28 cellular contexts compared by ENCODE assay signal in the genomic region with DNA sequence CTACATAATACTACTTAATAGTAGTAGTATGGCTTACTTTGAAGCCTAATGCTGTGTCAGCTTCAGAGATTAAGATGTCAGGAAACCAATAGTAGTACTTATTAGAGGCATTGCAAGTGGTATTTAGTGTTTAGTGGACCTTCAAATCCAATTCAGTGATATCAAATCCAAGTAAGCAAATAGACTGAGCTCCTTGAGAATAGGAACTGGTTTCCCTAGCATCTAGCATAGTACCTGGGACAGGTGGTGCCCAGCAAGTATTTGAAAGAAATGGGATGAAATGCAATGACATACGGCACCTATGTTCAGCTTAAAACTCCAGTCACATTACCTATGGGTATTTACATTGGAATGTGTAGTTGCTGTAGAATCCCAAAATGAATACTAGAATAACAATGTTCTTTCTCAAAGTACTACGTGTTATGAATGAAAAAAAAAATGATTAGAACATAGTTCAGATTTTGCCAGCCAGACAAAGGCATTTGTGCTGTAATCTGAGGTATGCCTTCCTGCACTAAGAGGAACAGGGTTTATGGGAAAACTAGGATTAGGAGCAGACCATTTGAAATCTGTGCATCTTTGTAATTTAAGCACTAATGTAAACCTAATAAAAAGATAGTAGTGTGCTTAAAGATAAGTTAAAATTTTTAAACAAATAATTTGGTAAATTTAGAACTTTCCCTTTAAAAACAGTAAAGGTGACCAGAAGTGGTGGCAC. TPM values are rescaled to one million over a fixed set of nuclear protein-coding genes. Genes with fewer than 3 reads are reported as not detected.
DNase-seq lines count a peak whose midpoint lies in the region; ATAC-seq, FAIRE-seq and TF ChIP-seq lines count a peak whose summit lies in the region.
"Had no signal": no experiment of that assay in that cellular context is flagged by ENCODE, and none has a peak within 500 bp of the region (broad histone marks: within the 10 kb centered on the region; RNA-seq: fewer than 3 reads in every experiment).

No MANE protein-coding gene starts in this region.

- no peak for TF ChIP-seq POLR2A in H54 (IDR thresholded peaks at IDR 0.05; ENCODE audit: low read depth, low read length)

- no peak for ATAC-seq in CD4-positive, alpha-beta T cell (ENCODE audit: poor library complexity)
- no peak for ATAC-seq in T-helper 17 cell
- peak; percentile 57 for ATAC-seq in left lung
- no peak for ATAC-seq in GM21515 (IDR thresholded peaks at IDR 0.05; ENCODE audit: unreplicated experiment)
- ATAC-seq: activated T-helper 17 cell treated with anti-CD3 and anti-CD28 coated beads, Interleukin-2, amount 50 U/mL, for 72 hours; left ventricle myocardium superior; Right ventricle myocardium inferior; stimulated activated naive CD8-positive, alpha-beta T cell treated with anti-CD3 and anti-CD28 coated beads, Interleukin-15, amount 100 ng/mL, for 72 hours had no signal

- CTCF ChIA-PET in CD4-positive, alpha-beta T cell (lab: Charles Lee), result interaction anchor here (1.3 kb wide), 1 partner anchor 11 kb away, joined by 4 read pairs; no protein-coding TSS in a partner anchor

- H3K36me3 Mint-ChIP-seq in CD4-positive, alpha-beta T cell (ENCODE audit: low read depth), result peaks cover 31% of the 10 kb centered on the region
- no peaks in the 10 kb centered on the region for H3K36me3 Mint-ChIP-seq in T-helper 17 cell (ENCODE audit: low read depth)

- no peak overlapping the region for H3K4me3 ChIP-seq in left lung
- H3K4me3 ChIP-seq: right lobe of liver, tibial nerve had no signal

- POLR2A ChIA-PET in CD4-positive, alpha-beta T cell (lab: Charles Lee), result interaction anchor here (1.2 kb wide), 1 partner anchor 16 kb away, joined by 4 read pairs; no protein-coding TSS in a partner anchor

- no peak for DNase-seq in CD4-positive, alpha-beta T cell
- no peak for DNase-seq in H54 (ENCODE audit: insufficient read length, low spot score)
- no peak for DNase-seq in T-helper 17 cell
- DNase-seq in left lung, result no peak
- no peak for DNase-seq in glomerular visceral epithelial cell (ENCODE audit: extremely low spot score)
- DNase-seq in 8988T, result no peak
- DNase-seq in NCI-H1436 (lab: John Stamatoyannopoulos, UW), result no peak
- DNase-seq: activated CD4-positive, alpha-beta memory T cell treated with anti-CD3 and anti-CD28 coated beads for 36 hours; activated CD8-positive, alpha-beta memory T cell treated with anti-CD3 and anti-CD28 coated beads, Interleukin-2, amount 50 U/mL, for 48 hours; activated naive CD8-positive, alpha-beta T cell treated with anti-CD3 and anti-CD28 coated beads for 36 hours; CD4-positive, alpha-beta memory T cell; effector CD4-positive, alpha-beta T cell; GOT3; left ventricle myocardium superior; midbrain; NCI-H187; NCI-H226; NCI-H774; posterior cingulate gyrus; right lobe of liver; stimulated activated CD4-positive, alpha-beta T cell treated with anti-CD3 and anti-CD28 coated beads, Interleukin-15, amount 100 ng/mL, for 24 hours; stimulated activated naive CD8-positive, alpha-beta T cell treated with anti-CD3 and anti-CD28 coated beads, Interleukin-15, amount 100 ng/mL, for 72 hours had no signal

- peaks cover 0 to 11% of the 10 kb centered on the region in 2 donors for H3K36me3 ChIP-seq in left lung

- H3K27ac Mint-ChIP-seq in CD4-positive, alpha-beta T cell, result peak overlapping the region; percentile 9
- H3K27ac Mint-ChIP-seq in T-helper 17 cell, result peak overlapping the region; percentile 89
- H3K27ac Mint-ChIP-seq: activated CD4-positive, alpha-beta memory T cell treated with anti-CD3 and anti-CD28 coated beads for 36 hours; activated naive CD8-positive, alpha-beta T cell treated with anti-CD3 and anti-CD28 coated beads for 36 hours; nephron; stimulated activated naive CD8-positive, alpha-beta T cell treated with anti-CD3 and anti-CD28 coated beads, Interleukin-15, amount 100 ng/mL, for 72 hours had no signal

- no peaks in the 10 kb centered on the region for H3K9me3 Mint-ChIP-seq in CD4-positive, alpha-beta T cell
- H3K9me3 Mint-ChIP-seq: activated CD4-positive, alpha-beta memory T cell treated with anti-CD3 and anti-CD28 coated beads for 36 hours; activated naive CD8-positive, alpha-beta T cell treated with anti-CD3 and anti-CD28 coated beads for 36 hours; activated T-helper 17 cell treated with anti-CD3 and anti-CD28 coated beads, Interleukin-2, amount 50 U/mL, for 72 hours; CD4-positive, alpha-beta memory T cell; nephron; stimulated activated naive CD8-positive, alpha-beta T cell treated with anti-CD3 and anti-CD28 coated beads, Interleukin-15, amount 100 ng/mL, for 72 hours had no signal

- H3K4me1 Mint-ChIP-seq in CD4-positive, alpha-beta T cell (ENCODE audit: low read depth), result peaks cover 81% of the 10 kb centered on the region
- peaks cover 53% of the 10 kb centered on the region for H3K4me1 Mint-ChIP-seq in T-helper 17 cell

- no peaks in the 10 kb centered on the region for H3K9me3 ChIP-seq in CD4-positive, alpha-beta T cell (ENCODE audit: control insufficient read depth, low read length)
- no peaks in the 10 kb centered on the region for H3K9me3 ChIP-seq in T-helper 17 cell (ENCODE audit: control insufficient read depth, low read length, poor library complexity, severe bottlenecking)
- no peaks in the 10 kb centered on the region for H3K9me3 ChIP-seq in left lung
- H3K9me3 ChIP-seq: right lobe of liver, tibial nerve had no signal

- FAIRE-seq in H54 (lab: Jason Lieb, UNC), result peak; percentile 6
- FAIRE-seq: frontal cortex had no signal

- H3K4me3 Mint-ChIP-seq in CD4-positive, alpha-beta T cell, result no peak overlapping the region
- no peak overlapping the region for H3K4me3 Mint-ChIP-seq in T-helper 17 cell
- H3K4me3 Mint-ChIP-seq: activated CD4-positive, alpha-beta memory T cell treated with anti-CD3 and anti-CD28 coated beads for 36 hours; activated naive CD8-positive, alpha-beta T cell treated with anti-CD3 and anti-CD28 coated beads for 36 hours; nephron; stimulated activated naive CD8-positive, alpha-beta T cell treated with anti-CD3 and anti-CD28 coated beads, Interleukin-15, amount 100 ng/mL, for 72 hours had no signal

- H3K4me1 ChIP-seq in left lung, result peaks cover 11 to 73% of the 10 kb centered on the region in 2 donors

- H3K27me3 ChIP-seq in CD4-positive, alpha-beta T cell (ENCODE audit: control insufficient read depth, insufficient read depth, low read length), result no peaks in the 10 kb centered on the region
- no peaks in the 10 kb centered on the region for H3K27me3 ChIP-seq in left lung
- H3K27me3 ChIP-seq: right lobe of liver, tibial nerve had no signal

- no peak for TF ChIP-seq CTCF in CD4-positive, alpha-beta T cell (IDR thresholded peaks at IDR 0.05)
- no peak for TF ChIP-seq CTCF in left lung (IDR thresholded peaks at IDR 0.05)

- no peaks in the 10 kb centered on the region for H3K27me3 Mint-ChIP-seq in CD4-positive, alpha-beta T cell
- no peaks in the 10 kb centered on the region for H3K27me3 Mint-ChIP-seq in T-helper 17 cell
- H3K27me3 Mint-ChIP-seq: activated CD4-positive, alpha-beta memory T cell treated with anti-CD3 and anti-CD28 coated beads for 36 hours; activated naive CD8-positive, alpha-beta T cell treated with anti-CD3 and anti-CD28 coated beads for 36 hours; activated T-helper 17 cell treated with anti-CD3 and anti-CD28 coated beads, Interleukin-2, amount 50 U/mL, for 72 hours; CD4-positive, alpha-beta memory T cell; stimulated activated naive CD8-positive, alpha-beta T cell treated with anti-CD3 and anti-CD28 coated beads, Interleukin-15, amount 100 ng/mL, for 72 hours had no signal

- H3K27ac ChIP-seq in CD4-positive, alpha-beta T cell (ENCODE audit: low read depth, low read length), result no peak overlapping the region
- H3K27ac ChIP-seq in left lung, result no peak overlapping the region
- H3K27ac ChIP-seq: right lobe of liver, tibial nerve had no signal

- intact Hi-C loops in CD4-positive, alpha-beta T cell (cut with DNase I, micrococcal nuclease), result no loop called here
- intact Hi-C loops in left lung (cut with DNase I), result no loop called here

RNA-seq across cellular contexts. Expression of a gene that starts 17.1 kb away (rescaled TPM):
- 100 to 1,000 TPM; 210 to 217 TPM for total RNA-seq in CD4-positive, alpha-beta T cell
- 100 to 1,000 TPM; 150 to 177 TPM for total RNA-seq in T-helper 17 cell
- 100 to 1,000 TPM in 1 of 2 donors, 10 to 100 TPM in 1; 88.0 to 108 TPM for total RNA-seq in left lung
